In the genomic region with DNA sequence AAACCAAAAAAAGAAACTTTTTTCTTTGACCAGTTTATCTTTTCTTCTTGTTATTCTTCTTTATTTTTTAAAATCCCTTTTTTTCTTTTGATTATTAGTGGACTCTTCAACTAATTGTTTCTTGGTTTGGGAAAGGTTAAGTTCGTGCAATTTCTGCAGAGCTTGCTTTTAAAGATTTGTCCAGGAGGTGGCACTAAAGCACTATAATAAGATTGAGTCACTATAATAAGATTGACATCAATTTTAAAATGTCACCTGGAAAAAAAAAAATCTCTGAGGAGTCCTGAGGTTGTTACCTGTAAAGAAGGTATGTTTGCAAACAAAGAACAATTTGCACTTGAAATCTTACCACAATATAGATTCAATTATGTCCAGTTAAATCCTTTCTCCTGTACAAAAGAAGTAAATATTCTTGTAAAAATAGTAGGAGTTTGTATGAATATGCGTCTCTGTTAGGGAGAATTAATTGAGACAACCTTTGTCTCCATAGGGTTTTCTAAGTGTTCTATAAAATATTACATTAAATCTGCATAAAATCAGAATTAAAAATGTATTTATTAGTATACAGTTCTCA, we compare ENCODE assay signal across 9 cellular contexts.
A peak's percentile ranks its signal among the peaks of the same experiment; 100 is the strongest.
DNase-seq lines count a peak whose midpoint lies in the region; ATAC-seq, FAIRE-seq and TF ChIP-seq lines count a peak whose summit lies in the region.
"Had no signal": no experiment of that assay in that cellular context is flagged by ENCODE, and none has a peak within 500 bp of the region (broad histone marks: within the 10 kb centered on the region; RNA-seq: fewer than 3 reads in every experiment).

No MANE protein-coding gene starts in this region.

- H4K5ac ChIP-seq in H1 (ENCODE audit: insufficient read length, low read depth, low read length) = no peak overlapping the region

- no peak for FAIRE-seq in H1 (lab: Jason Lieb, UNC)

- H2AK5ac ChIP-seq in H1 (ENCODE audit: low read depth, low read length) = no peak overlapping the region

- H3K36me3 ChIP-seq in BE2C = no peaks in the 10 kb centered on the region
- no peaks in the 10 kb centered on the region for H3K36me3 ChIP-seq in Peyer's patch
- no peaks in the 10 kb centered on the region for H3K36me3 ChIP-seq in H1 (ENCODE audit: control insufficient read depth in 2 of 4, insufficient read depth in 4 of 4, low read length in 3 of 4)
- H3K36me3 ChIP-seq: SJSA1 had no signal

- H3K14ac ChIP-seq in H1 (ENCODE audit: insufficient read length) = no peak overlapping the region

- no peak overlapping the region for H3K4ac ChIP-seq in H1 (replicated peaks; ENCODE audit: insufficient read length, low read depth, low read length)

- no peak overlapping the region for H3K56ac ChIP-seq in H1 (replicated peaks; ENCODE audit: insufficient read length, low read depth, low read length)

- no peak overlapping the region for H3K27ac ChIP-seq in Peyer's patch
- no peak overlapping the region for H3K27ac ChIP-seq in H1 (ENCODE audit: low read depth, low read length)

- H3K36me3 Mint-ChIP-seq in neural crest cell (ENCODE audit: low read depth) = peaks cover under 1% of the 10 kb centered on the region

- no peaks in the 10 kb centered on the region for H3K27me3 ChIP-seq in BE2C
- no peaks in the 10 kb centered on the region for H3K27me3 ChIP-seq in Peyer's patch
- peaks cover 0 to 2% (median 0%) of the 10 kb centered on the region in 4 experiments; a peak in 1 of 7 replicates for H3K27me3 ChIP-seq in H1 (replicated peaks in 1 of 4; ENCODE audit: control insufficient read depth in 3 of 4, extremely low read depth in 1 of 4, insufficient read depth in 3 of 4, low read length in 3 of 4)
- H3K27me3 ChIP-seq: SJSA1 had no signal

- no peak for DNase-seq in BE2C
- no peak for DNase-seq in Peyer's patch
- peak in 1 of 2 experiments; percentile 55 for DNase-seq in H1 (ENCODE audit: low read depth in 1 of 2, low spot score in 2 of 2)
- DNase-seq in neural crest cell (ENCODE audit: low read depth, low spot score) = peak; percentile 50
- no peak for DNase-seq in H4 (ENCODE audit: low spot score)

- H3K9me3 ChIP-seq in BE2C (no peaks in the 10 kb centered on the region), Peyer's patch (no peaks in the 10 kb centered on the region), H1 (ENCODE audit: insufficient read depth in 2 of 2, low read depth in 1 of 2, low read length in 1 of 2) (no peaks in the 10 kb centered on the region)
- H3K9me3 ChIP-seq: SJSA1 had no signal

- no peak overlapping the region for H3K23ac ChIP-seq in H1 (ENCODE audit: insufficient read length)

- H2BK15ac ChIP-seq in H1 (ENCODE audit: low read length) = no peak overlapping the region

- peaks cover under 1% of the 10 kb centered on the region for H3K9me3 Mint-ChIP-seq in neural crest cell

- H3K79me2 ChIP-seq in H1 (ENCODE audit: control insufficient read depth in 1 of 2, insufficient read depth in 2 of 2, low read length in 2 of 2) = no peaks in the 10 kb centered on the region

- no peaks in the 10 kb centered on the region for H4K20me1 ChIP-seq in H1 (replicated peaks in 1 of 2; ENCODE audit: control insufficient read depth in 1 of 2, insufficient read depth in 2 of 2, low read length in 2 of 2)

- H2BK5ac ChIP-seq in H1 (ENCODE audit: low read depth, low read length) = no peak overlapping the region

- ATAC-seq in HG03520 (IDR thresholded peaks at IDR 0.05; ENCODE audit: unreplicated experiment) = peak; percentile 44
- ATAC-seq in GM19023 (IDR thresholded peaks at IDR 0.05; ENCODE audit: unreplicated experiment) = no peak

- no peak overlapping the region for H2BK12ac ChIP-seq in H1 (ENCODE audit: low read depth, low read length)

- H3K9ac ChIP-seq in H1 (replicated peaks in 1 of 4; ENCODE audit: extremely low read depth in 1 of 4, low read depth in 3 of 4, low read length in 3 of 4) = no peak overlapping the region

- POLR2A ChIA-PET in H1 (lab: Charles Lee; ENCODE audit: partially characterized antibody) = interaction anchor here (0.5 kb wide), 1 partner anchor 736 kb away, joined by 3 read pairs; no protein-coding TSS in a partner anchor

- no peak overlapping the region for H4K8ac ChIP-seq in H1 (ENCODE audit: extremely low read depth, insufficient read depth, low read length)

- H3K4me2 ChIP-seq in H1 (ENCODE audit: insufficient read depth in 1 of 2, low read depth in 2 of 2, low read length in 2 of 2) = no peak overlapping the region

- no peaks in the 10 kb centered on the region for H3K4me1 ChIP-seq in BE2C
- H3K4me1 ChIP-seq in Peyer's patch = no peaks in the 10 kb centered on the region
- peaks cover 0 to 4% (median 0%) of the 10 kb centered on the region in 4 experiments; a peak in 2 of 7 replicates for H3K4me1 ChIP-seq in H1 (replicated peaks in 1 of 4; ENCODE audit: control insufficient read depth in 3 of 4, insufficient read depth in 4 of 4, low read length in 3 of 4)

- peak; percentile 40 for TF ChIP-seq CTCF in BE2C (IDR thresholded peaks at IDR 0.05; ENCODE audit: low read depth, low read length)
- 0 out of 2 replicates have a peak, but pooled peaks have one; percentile 11 for TF ChIP-seq CTCF in GM12875 (IDR thresholded peaks at IDR 0.05; ENCODE audit: borderline replicate concordance, insufficient read depth, low read depth, low read length)
- peak in 5 of 6 experiments; percentile 30 to 51 (median 48) for TF ChIP-seq CTCF in Peyer's patch (IDR thresholded peaks at IDR 0.05)
- TF ChIP-seq CTCF in H1 (IDR thresholded peaks at IDR 0.05; ENCODE audit: control extremely low read depth in 1 of 3, insufficient read depth in 1 of 3, low read depth in 1 of 3, low read length in 3 of 3) = peak in 2 of 3 experiments; percentile 37 to 40; a peak in 2 of 4 replicates
- peak; percentile 87 for TF ChIP-seq CTCF in neural crest cell (conservative IDR thresholded peaks at IDR 0.05)

- H3K4me1 Mint-ChIP-seq in neural crest cell = peaks cover 8% of the 10 kb centered on the region

- H2BK20ac ChIP-seq in H1 (ENCODE audit: low read length) = no peak overlapping the region

- H3K79me1 ChIP-seq in H1 (ENCODE audit: low read depth, low read length) = no peaks in the 10 kb centered on the region

- H2AFZ ChIP-seq in H1 (ENCODE audit: low read length) = no peak overlapping the region

- H3K23me2 ChIP-seq in H1 (ENCODE audit: low read depth, low read length) = no peaks in the 10 kb centered on the region

- H3K4me3 ChIP-seq in BE2C (ENCODE audit: low read depth, low read length) (no peak overlapping the region), GM12875 (ENCODE audit: low read depth, low read length) (no peak overlapping the region), Peyer's patch (no peak overlapping the region), H1 (ENCODE audit: extremely low read depth in 1 of 4, insufficient read depth in 2 of 4, low read depth in 3 of 4, low read length in 4 of 4) (no peak overlapping the region)
- H3K4me3 ChIP-seq: SJSA1 had no signal

- 52% methylated on average over 2 of the region's 2 CpGs; no CpG with 5 or more reads in 1 of the 2 experiments for WGBS in H1 (ENCODE audit: extremely low coverage in 1 of 2, insufficient coverage in 1 of 2, insufficient read length in 1 of 2, insufficient replicate concordance in 2 of 2, low coverage in 1 of 2, low lambda C conversion rate in 2 of 2, missing lambda C conversion rate in 1 of 2), 2 experiments

- CTCF ChIA-PET in H1 (lab: Charles Lee; ENCODE audit: partially characterized antibody) = interaction anchor here (0.6 to 5.2 kb wide), 14 partner anchors 14 to 1638 kb away, joined by 3 to 68 read pairs (median 4); no protein-coding TSS in a partner anchor

- no peak overlapping the region for H2BK120ac ChIP-seq in H1 (replicated peaks; ENCODE audit: low read depth, low read length)

- H3K4me3 Mint-ChIP-seq in neural crest cell = no peak overlapping the region

- H3K18ac ChIP-seq in H1 (ENCODE audit: extremely low read depth, low read length) = no peak overlapping the region

- TF ChIP-seq POLR2A in Peyer's patch (IDR thresholded peaks at IDR 0.05) (no peak), H1 (IDR thresholded peaks at IDR 0.05; ENCODE audit: control extremely low read depth in 1 of 2, low read depth in 2 of 2, low read length in 2 of 2) (no peak)

- no peaks in the 10 kb centered on the region for H3K27me3 Mint-ChIP-seq in neural crest cell (ENCODE audit: low read depth)

- peak; percentile 78 for TF ChIP-seq RAD21 in H1 (IDR thresholded peaks at IDR 0.05 in 1 of 2, conservative IDR thresholded peaks at IDR 0.05 in 1 of 2; ENCODE audit: low read depth in 2 of 2, low read length in 2 of 2)

- no peak overlapping the region for H3K27ac Mint-ChIP-seq in neural crest cell (ENCODE audit: unreplicated experiment)

- no peak overlapping the region for H4K91ac ChIP-seq in H1 (replicated peaks; ENCODE audit: insufficient read length, low read length)

- no peak for TF ChIP-seq EP300 in H1 (IDR thresholded peaks at IDR 0.05; ENCODE audit: borderline replicate concordance in 1 of 2, low read depth in 2 of 2, low read length in 2 of 2)

TF ChIP-seq in H1, 55 proteins besides CTCF, POLR2A, EP300 and RAD21 (continues in another document):
- TF ChIP-seq, protein P1, sequence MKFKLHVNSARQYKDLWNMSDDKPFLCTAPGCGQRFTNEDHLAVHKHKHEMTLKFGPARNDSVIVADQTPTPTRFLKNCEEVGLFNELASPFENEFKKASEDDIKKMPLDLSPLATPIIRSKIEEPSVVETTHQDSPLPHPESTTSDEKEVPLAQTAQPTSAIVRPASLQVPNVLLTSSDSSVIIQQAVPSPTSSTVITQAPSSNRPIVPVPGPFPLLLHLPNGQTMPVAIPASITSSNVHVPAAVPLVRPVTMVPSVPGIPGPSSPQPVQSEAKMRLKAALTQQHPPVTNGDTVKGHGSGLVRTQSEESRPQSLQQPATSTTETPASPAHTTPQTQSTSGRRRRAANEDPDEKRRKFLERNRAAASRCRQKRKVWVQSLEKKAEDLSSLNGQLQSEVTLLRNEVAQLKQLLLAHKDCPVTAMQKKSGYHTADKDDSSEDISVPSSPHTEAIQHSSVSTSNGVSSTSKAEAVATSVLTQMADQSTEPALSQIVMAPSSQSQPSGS (IDR thresholded peaks at IDR 0.05; ENCODE audit: low read length) = no peak
- TF ChIP-seq, protein P2, sequence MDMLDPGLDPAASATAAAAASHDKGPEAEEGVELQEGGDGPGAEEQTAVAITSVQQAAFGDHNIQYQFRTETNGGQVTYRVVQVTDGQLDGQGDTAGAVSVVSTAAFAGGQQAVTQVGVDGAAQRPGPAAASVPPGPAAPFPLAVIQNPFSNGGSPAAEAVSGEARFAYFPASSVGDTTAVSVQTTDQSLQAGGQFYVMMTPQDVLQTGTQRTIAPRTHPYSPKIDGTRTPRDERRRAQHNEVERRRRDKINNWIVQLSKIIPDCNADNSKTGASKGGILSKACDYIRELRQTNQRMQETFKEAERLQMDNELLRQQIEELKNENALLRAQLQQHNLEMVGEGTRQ (IDR thresholded peaks at IDR 0.05; ENCODE audit: low read length) = no peak
- no peak for TF ChIP-seq RFX5 (IDR thresholded peaks at IDR 0.05; ENCODE audit: borderline replicate concordance, low read depth, low read length)
- no peak for TF ChIP-seq YY1 (IDR thresholded peaks at IDR 0.05; ENCODE audit: low read depth, low read length)
- TF ChIP-seq, protein P3, sequence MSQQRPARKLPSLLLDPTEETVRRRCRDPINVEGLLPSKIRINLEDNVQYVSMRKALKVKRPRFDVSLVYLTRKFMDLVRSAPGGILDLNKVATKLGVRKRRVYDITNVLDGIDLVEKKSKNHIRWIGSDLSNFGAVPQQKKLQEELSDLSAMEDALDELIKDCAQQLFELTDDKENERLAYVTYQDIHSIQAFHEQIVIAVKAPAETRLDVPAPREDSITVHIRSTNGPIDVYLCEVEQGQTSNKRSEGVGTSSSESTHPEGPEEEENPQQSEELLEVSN (IDR thresholded peaks at IDR 0.05) = no peak

Comparison
In these comparisons a context has a peak if more than half of its experiments do, and no peak if none do; other contexts are left out.
1. CTCF ChIP-seq: peak in every context shown above with its lines; median percentile 87 in neural crest cell; 48 in Peyer's patch; 40 in BE2C; 38 in H1; 11 in GM12875.